ENCODE assay signal across 9 cellular contexts in the genomic region with DNA sequence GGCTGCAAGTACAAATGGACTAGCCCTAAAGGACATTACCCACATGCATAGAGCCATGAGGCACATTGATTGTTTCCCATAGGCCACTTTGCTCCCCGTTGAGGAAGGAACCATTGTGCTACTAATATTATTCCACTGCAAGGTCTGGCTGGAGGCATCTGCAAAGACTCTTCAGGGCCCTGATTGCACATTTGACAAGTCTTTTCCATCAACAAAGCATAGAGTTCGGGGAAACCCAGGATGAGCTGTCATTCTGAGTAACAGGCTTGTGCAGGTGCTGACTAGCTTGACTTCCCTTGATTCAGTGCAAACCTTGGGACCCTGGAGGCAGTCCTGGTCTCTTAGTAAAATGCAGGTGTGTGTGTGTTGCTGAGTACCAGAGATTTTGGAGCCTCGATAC.
A peak's percentile ranks its signal among the peaks of the same experiment; 100 is the strongest.
DNase-seq lines count a peak whose midpoint lies in the region; ATAC-seq and TF ChIP-seq lines count a peak whose summit lies in the region.
"Had no signal": no experiment of that assay in that cellular context is flagged by ENCODE, and none has a peak within 500 bp of the region (broad histone marks: within the 10 kb centered on the region; RNA-seq: fewer than 3 reads in every experiment).

No MANE protein-coding gene starts in this region.

- no peaks in the 10 kb centered on the region for H3K9me3 ChIP-seq in esophagus muscularis mucosa
- no peaks in the 10 kb centered on the region for H3K9me3 ChIP-seq in testis

- DNase-seq in DMS 273 (lab: John Stamatoyannopoulos, UW; ENCODE audit: unreplicated experiment) (peak; percentile 44), DMS 273 treated with DMSO at 0.1 percent for 48 hours (lab: John Stamatoyannopoulos, UW) (no peak), esophagus muscularis mucosa (ENCODE audit: extremely low spot score) (no peak), testis (no peak), GDM1 (lab: John Stamatoyannopoulos, UW) (no peak)
- peak; percentile 23 for DNase-seq in activated CD4-positive, alpha-beta T cell treated with anti-CD3 and anti-CD28 coated beads, Interleukin-2, amount 50 U/mL, for 1 hour
- peak; percentile 51 to 65 (median 55) for DNase-seq in stimulated activated CD4-positive, alpha-beta T cell treated with anti-CD3 and anti-CD28 coated beads, TNF-alpha, amount 100 ng/mL, for 48 hours (ENCODE audit: low read depth in 3 of 3)

- 33% methylated on average over 3 of the region's 3 CpGs for WGBS in esophagus muscularis mucosa
- WGBS in testis, 2 donors = 76 to 82% methylated on average over 3 of the region's 3 CpGs

- H3K4me3 ChIP-seq in esophagus muscularis mucosa (no peak overlapping the region), testis (no peak overlapping the region)

- peak overlapping the region; percentile 5 to 71 (median 60) for H3K27ac ChIP-seq in esophagus muscularis mucosa (replicated peaks in 1 of 4)
- no peak overlapping the region for H3K27ac ChIP-seq in testis
- H3K27ac ChIP-seq: 22Rv1 had no signal

- H3K27me3 ChIP-seq in esophagus muscularis mucosa (no peaks in the 10 kb centered on the region), testis (no peaks in the 10 kb centered on the region)

- ATAC-seq in HG02571 (IDR thresholded peaks at IDR 0.05; ENCODE audit: unreplicated experiment) = no peak

- TF ChIP-seq EP300 in esophagus muscularis mucosa (IDR thresholded peaks at IDR 0.05) = no peak

- intact Hi-C loops in esophagus muscularis mucosa (cut with DNase I) (no loop called here), testis (cut with DNase I; ENCODE audit: low total_unique reads) (no loop called here)

- TF ChIP-seq CTCF in esophagus muscularis mucosa (IDR thresholded peaks at IDR 0.05) (no peak), testis (IDR thresholded peaks at IDR 0.05) (no peak)

- TF ChIP-seq POLR2A in esophagus muscularis mucosa (IDR thresholded peaks at IDR 0.05; ENCODE audit: low read depth) = no peak
- no peak for TF ChIP-seq POLR2A in testis (IDR thresholded peaks at IDR 0.05)

- peaks cover 0 to 2% (median 0%) of the 10 kb centered on the region in 4 donors for H3K36me3 ChIP-seq in esophagus muscularis mucosa
- H3K36me3 ChIP-seq in testis (ENCODE audit: low read depth, missing control alignments) = no peaks in the 10 kb centered on the region

- H3K4me1 ChIP-seq in esophagus muscularis mucosa = peaks cover 74 to 91% (median 83%) of the 10 kb centered on the region in 4 donors
- H3K4me1 ChIP-seq in testis = peaks cover 5% of the 10 kb centered on the region

Comparison
In these comparisons a context has a peak if more than half of its experiments do, and no peak if none do; other contexts are left out.
1. DNase-seq: peak in DMS 273 (single experiment), activated CD4-positive, alpha-beta T cell treated with anti-CD3 and anti-CD28 coated beads, Interleukin-2, amount 50 U/mL, for 1 hour (single experiment) and stimulated activated CD4-positive, alpha-beta T cell treated with anti-CD3 and anti-CD28 coated beads, TNF-alpha, amount 100 ng/mL, for 48 hours (3 of 3); none in DMS 273 treated with DMSO at 0.1 percent for 48 hours (single experiment), esophagus muscularis mucosa (single experiment), testis (single experiment) and GDM1 (single experiment).
2. H3K27ac ChIP-seq: peak in esophagus muscularis mucosa (4 of 4); none in testis (0 of 2).